ENCODE assay signal across 8 cellular contexts in genomic region chr16:30355954-30356308, GRCh38. TPM values are rescaled to one million over a fixed set of nuclear protein-coding genes. Genes with fewer than 3 reads are reported as not detected.
DNase-seq lines count a peak whose midpoint lies in the region; ATAC-seq and TF ChIP-seq lines count a peak whose summit lies in the region.

No MANE protein-coding gene starts in this region.

- H3K4me1 ChIP-seq in mesodermal cell (ENCODE audit: control insufficient read depth, insufficient read depth, low read length, poor library complexity, severe bottlenecking), result peaks cover 13% of the 10 kb centered on the region

- no peak for DNase-seq in stimulated activated naive CD8-positive, alpha-beta T cell treated with anti-CD3 and anti-CD28 coated beads, Interleukin-15, Interleukin-2, amounts not matched to agents 100 U/mL and 50 U/mL, for 24 hours
- DNase-seq in GF-D8 (lab: John Stamatoyannopoulos, UW), result no peak
- no peak for DNase-seq in NCI-H1105 treated with DMSO at 0.1 percent for 48 hours (lab: John Stamatoyannopoulos, UW)
- DNase-seq in stimulated activated naive CD4-positive, alpha-beta T cell (lab: John Stamatoyannopoulos, UW), result no peak

- no peaks in the 10 kb centered on the region for H3K27me3 Mint-ChIP-seq in stimulated activated naive CD8-positive, alpha-beta T cell treated with anti-CD3 and anti-CD28 coated beads, Interleukin-15, Interleukin-2, amounts not matched to agents 100 ng/mL and 50 ng/mL, for 24 hours
- H3K27me3 Mint-ChIP-seq in brain, result peaks cover 14% of the 10 kb centered on the region

- H3K9me3 ChIP-seq in mesodermal cell (ENCODE audit: control insufficient read depth, low read length), result no peaks in the 10 kb centered on the region

- H3K27ac Mint-ChIP-seq in stimulated activated naive CD8-positive, alpha-beta T cell treated with anti-CD3 and anti-CD28 coated beads, Interleukin-15, Interleukin-2, amounts not matched to agents 100 ng/mL and 50 ng/mL, for 24 hours, result peak overlapping the region; percentile 94
- peak overlapping the region; percentile 98 to 100 (median 99) for H3K27ac Mint-ChIP-seq in brain

- no peaks in the 10 kb centered on the region for H3K9me3 Mint-ChIP-seq in stimulated activated naive CD8-positive, alpha-beta T cell treated with anti-CD3 and anti-CD28 coated beads, Interleukin-15, Interleukin-2, amounts not matched to agents 100 ng/mL and 50 ng/mL, for 24 hours
- peaks cover 0 to 3% (median 0%) of the 10 kb centered on the region in 5 experiments for H3K9me3 Mint-ChIP-seq in brain

- peaks cover 45% of the 10 kb centered on the region for H3K4me1 Mint-ChIP-seq in stimulated activated naive CD8-positive, alpha-beta T cell treated with anti-CD3 and anti-CD28 coated beads, Interleukin-15, Interleukin-2, amounts not matched to agents 100 ng/mL and 50 ng/mL, for 24 hours (ENCODE audit: low read depth)
- H3K4me1 Mint-ChIP-seq in brain, result peaks cover 53% of the 10 kb centered on the region

- 57 to 59% methylated on average over 7 of the region's 7 CpGs for WGBS in mesodermal cell (ENCODE audit: insufficient coverage in 2 of 2), 2 experiments

- peak overlapping the region; percentile 100 for H3K27ac ChIP-seq in mesodermal cell (ENCODE audit: low read depth, low read length, severe bottlenecking)

- peak overlapping the region; percentile 94 for H3K4me3 ChIP-seq in mesodermal cell (ENCODE audit: extremely low read depth, insufficient read depth, low read length, poor library complexity, severe bottlenecking)

- ATAC-seq in stimulated activated naive CD8-positive, alpha-beta T cell treated with anti-CD3 and anti-CD28 coated beads, Interleukin-15, Interleukin-2, amounts not matched to agents 100 U/mL and 50 U/mL, for 24 hours, result no peak
- ATAC-seq in HG03442 (IDR thresholded peaks at IDR 0.05; ENCODE audit: unreplicated experiment), result no peak

- H3K36me3 Mint-ChIP-seq in stimulated activated naive CD8-positive, alpha-beta T cell treated with anti-CD3 and anti-CD28 coated beads, Interleukin-15, Interleukin-2, amounts not matched to agents 100 ng/mL and 50 ng/mL, for 24 hours (ENCODE audit: low read depth), result peaks cover 39% of the 10 kb centered on the region
- H3K36me3 Mint-ChIP-seq in brain, result peaks cover 39% of the 10 kb centered on the region

- peak overlapping the region; percentile 95 for H3K4me3 Mint-ChIP-seq in stimulated activated naive CD8-positive, alpha-beta T cell treated with anti-CD3 and anti-CD28 coated beads, Interleukin-15, Interleukin-2, amounts not matched to agents 100 ng/mL and 50 ng/mL, for 24 hours
- peak overlapping the region; percentile 94 to 98 (median 96) for H3K4me3 Mint-ChIP-seq in brain

- TF ChIP-seq CTCF in brain (conservative IDR thresholded peaks at IDR 0.05), result no peak

- peaks cover 71% of the 10 kb centered on the region for H3K36me3 ChIP-seq in mesodermal cell (ENCODE audit: control insufficient read depth, insufficient read depth, low read length)

RNA-seq across cellular contexts. Expression of gene CD2BP2, which starts 0.8 kb away (rescaled TPM):
- 90.9 TPM for polyA plus RNA-seq in brain (ENCODE audit: insufficient read depth, low read depth, low replicate concordance)
- polyA plus RNA-seq in mesodermal cell (2013, experiment 1 of 2), result 30.5 TPM
- 32.0 TPM for polyA plus RNA-seq in mesodermal cell (2013, experiment 2 of 2)

RNA-seq across cellular contexts. Expression of gene TBC1D10B, which starts 14.4 kb away (rescaled TPM):
- 93.7 TPM for polyA plus RNA-seq in brain (ENCODE audit: insufficient read depth, low read depth, low replicate concordance)
- polyA plus RNA-seq in mesodermal cell (2013, experiment 1 of 2), result 29.0 TPM
- polyA plus RNA-seq in mesodermal cell (2013, experiment 2 of 2), result 24.5 TPM

RNA-seq across cellular contexts. Expression of gene MYL11, which starts 18.7 kb away (rescaled TPM):
- polyA plus RNA-seq in brain (ENCODE audit: insufficient read depth, low read depth, low replicate concordance), result not detected
- 0.92 TPM for polyA plus RNA-seq in mesodermal cell (2013, experiment 1 of 2)
- 1.0 TPM for polyA plus RNA-seq in mesodermal cell (2013, experiment 2 of 2)

RNA-seq across cellular contexts. Expression of gene SEPTIN1, which starts 26.4 kb away (rescaled TPM):
- polyA plus RNA-seq in brain (ENCODE audit: insufficient read depth, low read depth, low replicate concordance), result 4.8 TPM
- polyA plus RNA-seq in mesodermal cell (2013, experiment 1 of 2), result 1.6 TPM
- 2.2 TPM for polyA plus RNA-seq in mesodermal cell (2013, experiment 2 of 2)

RNA-seq across cellular contexts. Expression of gene ZNF48, which starts 39.3 kb away (rescaled TPM):
- 34.3 TPM for polyA plus RNA-seq in brain (ENCODE audit: insufficient read depth, low read depth, low replicate concordance)
- 18.9 TPM for polyA plus RNA-seq in mesodermal cell (2013, experiment 1 of 2)
- 14.7 TPM for polyA plus RNA-seq in mesodermal cell (2013, experiment 2 of 2)
